8 cellular contexts compared by ENCODE assay signal in the genomic region with DNA sequence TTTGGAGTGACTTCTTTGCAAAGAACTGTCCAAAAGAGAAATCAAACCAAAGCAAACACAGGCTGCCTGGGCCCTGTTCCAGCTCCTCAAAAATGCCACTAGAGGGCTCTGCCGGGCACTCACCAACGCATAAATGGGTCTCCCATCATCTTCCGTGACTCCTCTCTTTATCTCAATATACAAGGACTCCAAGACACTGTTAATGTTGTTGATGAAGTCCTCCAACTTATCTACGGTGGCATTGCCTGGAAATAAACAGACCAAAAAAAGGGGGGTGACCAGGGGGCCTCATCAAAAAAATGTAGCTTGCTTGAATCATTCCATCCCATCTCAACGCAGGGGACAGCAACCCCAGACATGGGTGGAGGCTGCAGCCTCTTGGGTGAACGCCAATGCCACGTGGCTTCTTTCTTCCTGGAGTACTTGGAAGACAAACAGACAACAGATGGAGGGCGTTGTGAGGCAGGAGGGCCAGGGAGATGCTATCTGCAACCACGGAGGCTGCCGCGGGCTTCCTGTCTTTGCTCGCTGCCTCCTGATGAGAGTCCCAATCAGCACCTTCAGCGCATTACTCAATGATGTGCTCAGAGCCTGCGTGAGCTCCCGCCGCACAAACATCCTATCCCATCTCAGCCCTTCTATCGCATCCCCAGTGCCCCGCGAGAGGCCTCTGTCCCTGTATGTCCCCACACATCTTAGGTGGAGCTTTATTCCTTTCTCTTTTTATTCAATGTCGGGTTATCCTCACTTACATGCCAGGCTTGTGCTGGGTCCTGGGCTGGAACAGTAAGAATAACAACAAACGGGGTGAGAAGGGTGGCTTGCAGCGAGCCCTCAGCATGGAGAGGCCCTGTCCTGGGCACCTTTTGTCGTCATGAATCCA. TPM values are rescaled to one million over a fixed set of nuclear protein-coding genes. Genes with fewer than 3 reads are reported as not detected.
A peak's percentile ranks its signal among the peaks of the same experiment; 100 is the strongest.
DNase-seq lines count a peak whose midpoint lies in the region; ATAC-seq and TF ChIP-seq lines count a peak whose summit lies in the region.

No MANE protein-coding gene starts in this region.

- H3K9me3 Mint-ChIP-seq in immature natural killer cell = no peaks in the 10 kb centered on the region

- H3K4me1 Mint-ChIP-seq in immature natural killer cell = peaks cover 93 to 95% of the 10 kb centered on the region in 2 donors

- peak overlapping the region; percentile 74 to 84 (median 77) for H3K4me3 Mint-ChIP-seq in immature natural killer cell

- no peak overlapping the region for H3K4me2 ChIP-seq in smooth muscle cell

- H3K27me3 Mint-ChIP-seq in immature natural killer cell (ENCODE audit: low read depth in 3 of 3) = peaks cover 13 to 29% (median 18%) of the 10 kb centered on the region in 3 donors

- peak overlapping the region; percentile 98 to 100 (median 98) for H3K27ac Mint-ChIP-seq in immature natural killer cell

- no peaks in the 10 kb centered on the region for H3F3A ChIP-seq in smooth muscle cell (ENCODE audit: low read depth)

- no peaks in the 10 kb centered on the region for H3K79me2 ChIP-seq in smooth muscle cell (ENCODE audit: low read depth)

- DNase-seq in NCI-H2171 treated with DMSO at 0.1 percent for 48 hours (lab: John Stamatoyannopoulos, UW) (peak; percentile 97), WERI-Rb-1 (peak; percentile 57), brain pericyte (ENCODE audit: low read depth, low spot score) (peak; percentile 72), immature natural killer cell (peak; percentile 87 to 90 (median 88)), smooth muscle cell (lab: John Stamatoyannopoulos, UW; ENCODE audit: unreplicated experiment) (peak; percentile 33), ecto neural progenitor cell (ENCODE audit: low spot score) (no peak)

- 61% methylated on average over 23 of the region's 23 CpGs for WGBS in smooth muscle cell (ENCODE audit: low lambda C conversion rate)

- ATAC-seq in HG02571 (IDR thresholded peaks at IDR 0.05; ENCODE audit: unreplicated experiment) = no peak

- H3K9me3 ChIP-seq in WERI-Rb-1 (ENCODE audit: severe bottlenecking) = no peaks in the 10 kb centered on the region
- no peaks in the 10 kb centered on the region for H3K9me3 ChIP-seq in smooth muscle cell (replicated peaks; ENCODE audit: low read depth)

- H3K4me3 ChIP-seq in WERI-Rb-1 (ENCODE audit: low read depth, low read length) = no peak overlapping the region
- H3K4me3 ChIP-seq in smooth muscle cell = no peak overlapping the region

- no peak overlapping the region for H2AFZ ChIP-seq in smooth muscle cell (ENCODE audit: low read depth)

- peaks cover 0 to 10% (median 7%) of the 10 kb centered on the region in 3 donors for H3K36me3 Mint-ChIP-seq in immature natural killer cell

- H3K27me3 ChIP-seq in WERI-Rb-1 (ENCODE audit: insufficient read depth, low read depth, severe bottlenecking) (no peaks in the 10 kb centered on the region), smooth muscle cell (ENCODE audit: low read depth) (no peaks in the 10 kb centered on the region)

- H3K9ac ChIP-seq in smooth muscle cell (ENCODE audit: low read depth) = no peak overlapping the region

- H4K20me1 ChIP-seq in smooth muscle cell (ENCODE audit: low read depth) = no peaks in the 10 kb centered on the region

- H3K4me1 ChIP-seq in smooth muscle cell (ENCODE audit: low read depth) = peaks cover 12% of the 10 kb centered on the region

- H3K27ac ChIP-seq in WERI-Rb-1 = peak overlapping the region; percentile 28
- no peak overlapping the region for H3K27ac ChIP-seq in smooth muscle cell (ENCODE audit: low read depth)

- H3K36me3 ChIP-seq in WERI-Rb-1 (no peaks in the 10 kb centered on the region; the same call in 1 of the 2 replicates), smooth muscle cell (ENCODE audit: low read depth) (no peaks in the 10 kb centered on the region)

- TF ChIP-seq CTCF in GM12872 (IDR thresholded peaks at IDR 0.05; ENCODE audit: insufficient read depth, low read depth, low read length) (peak; percentile 84), WERI-Rb-1 (IDR thresholded peaks at IDR 0.05; ENCODE audit: low read depth, low read length) (peak; percentile 86), smooth muscle cell (IDR thresholded peaks at IDR 0.05; ENCODE audit: borderline replicate concordance, insufficient read depth, poor library complexity, severe bottlenecking) (peak; percentile 86)

RNA-seq across cellular contexts. Expression of a gene that starts 32.0 kb away (rescaled TPM):
- polyA plus RNA-seq in immature natural killer cell (1 to 10 TPM; 4.3 to 6.2 (median 5.1) TPM), smooth muscle cell (3.1 and 3.5 TPM in 2 replicates)
- 0.81 and 2.6 TPM in 2 replicates for total RNA-seq in smooth muscle cell

RNA-seq across cellular contexts. Expression of a gene that starts 33.3 kb away (rescaled TPM):
- polyA plus RNA-seq in immature natural killer cell (100 to 1,000 TPM; 133 to 162 (median 148) TPM), smooth muscle cell (59.1 and 61.2 TPM in 2 replicates)
- 35.7 and 36.9 TPM in 2 replicates for total RNA-seq in smooth muscle cell
